In genomic region chr7:101077303-101078086, GRCh38 we compare ENCODE assay signal across 8 cellular contexts. TPM values are rescaled to one million over a fixed set of nuclear protein-coding genes. Genes with fewer than 3 reads are reported as not detected.
DNase-seq lines count a peak whose midpoint lies in the region; ATAC-seq and TF ChIP-seq lines count a peak whose summit lies in the region.

No MANE protein-coding gene starts in this region.

- no peaks in the 10 kb centered on the region for H3K27me3 ChIP-seq in CD4-positive, alpha-beta memory T cell (ENCODE audit: insufficient read depth, low read length)
- H3K27me3 ChIP-seq in Karpas-422 (ENCODE audit: low read length), result no peaks in the 10 kb centered on the region
- H3K27me3 ChIP-seq in esophagus muscularis mucosa, result peaks cover 0 to 3% (median 0%) of the 10 kb centered on the region in 4 donors

- 11% methylated on average over 11 of the region's 13 CpGs for whole genome bisulfite sequencing in esophagus muscularis mucosa

- ATAC-seq in GM21360 (IDR thresholded peaks at IDR 0.05; ENCODE audit: unreplicated experiment), result peak; percentile 75
- ATAC-seq in stimulated activated naive CD8-positive, alpha-beta T cell treated with anti-CD3 and anti-CD28 coated beads, Interleukin-15, amount 100 ng/mL, for 72 hours, result peak; percentile 99

- CTCF ChIA-PET in CD4-positive, alpha-beta memory T cell (lab: Charles Lee; ENCODE audit: partially characterized antibody), result interaction anchor here (0.5 to 3.3 kb wide), 17 partner anchors 8 to 1387 kb away, joined by 3 to 11 read pairs (median 4); partner anchors contain the start of genes SLC12A9, TRIM56 and UFSP1

- no peak overlapping the region for H3K4me2 ChIP-seq in Karpas-422 (ENCODE audit: low read depth, low read length, poor library complexity, severe bottlenecking)

- H3K4me1 Mint-ChIP-seq in CD4-positive, alpha-beta memory T cell, result peaks cover 0 to 5% (median 4%) of the 10 kb centered on the region in 4 donors
- peaks cover 11% of the 10 kb centered on the region for H3K4me1 Mint-ChIP-seq in nephron progenitor cell
- no peaks in the 10 kb centered on the region for H3K4me1 Mint-ChIP-seq in stimulated activated naive CD8-positive, alpha-beta T cell treated with anti-CD3 and anti-CD28 coated beads, Interleukin-15, amount 100 ng/mL, for 72 hours

- no peaks in the 10 kb centered on the region for H3K9me2 ChIP-seq in Karpas-422 (replicated peaks; ENCODE audit: insufficient read depth, low read length)

- no peaks in the 10 kb centered on the region for H3K79me2 ChIP-seq in Karpas-422 (ENCODE audit: low read length)

- intact Hi-C loops in CD4-positive, alpha-beta memory T cell (cut with micrococcal nuclease), result loop anchor here (1.0 to 5.0 kb wide), 2 partner anchors 110 to 180 kb away; partner anchors contain the start of gene MUC12
- intact Hi-C loops in esophagus muscularis mucosa (cut with DNase I), result loop anchor here (5.0 kb wide), 1 partner anchor 180 kb away; the partner anchor contains the start of gene ACHE

- H3K4me3 ChIP-seq in CD4-positive, alpha-beta memory T cell (ENCODE audit: low read length in 2 of 2), result no peak overlapping the region
- no peak overlapping the region for H3K4me3 ChIP-seq in Karpas-422 (ENCODE audit: low read length)
- no peak overlapping the region for H3K4me3 ChIP-seq in esophagus muscularis mucosa

- no peaks in the 10 kb centered on the region for H3K36me3 Mint-ChIP-seq in CD4-positive, alpha-beta memory T cell
- H3K36me3 Mint-ChIP-seq in nephron progenitor cell (ENCODE audit: low read depth), result no peaks in the 10 kb centered on the region

- no peaks in the 10 kb centered on the region for H4K20me1 ChIP-seq in Karpas-422 (ENCODE audit: insufficient read depth, low read depth, low read length)

- H3K9me3 ChIP-seq in CD4-positive, alpha-beta memory T cell (ENCODE audit: control insufficient read depth in 1 of 2, low read length in 2 of 2), result no peaks in the 10 kb centered on the region
- H3K9me3 ChIP-seq in Karpas-422 (ENCODE audit: low read length) (no peaks in the 10 kb centered on the region), esophagus muscularis mucosa (no peaks in the 10 kb centered on the region)

- peaks cover 7% of the 10 kb centered on the region for H3K4me1 ChIP-seq in CD4-positive, alpha-beta memory T cell (ENCODE audit: insufficient read depth, low read length)
- H3K4me1 ChIP-seq in Karpas-422 (ENCODE audit: low read length) (no peaks in the 10 kb centered on the region), esophagus muscularis mucosa (peaks cover 0 to 7% (median 2%) of the 10 kb centered on the region in 4 donors)

- no peak for TF ChIP-seq POLR2A in esophagus muscularis mucosa (IDR thresholded peaks at IDR 0.05; ENCODE audit: low read depth)

- no peaks in the 10 kb centered on the region for H3K36me3 ChIP-seq in CD4-positive, alpha-beta memory T cell (ENCODE audit: insufficient read depth, low read length)
- H3K36me3 ChIP-seq in Karpas-422 (ENCODE audit: insufficient read depth, low read length) (no peaks in the 10 kb centered on the region), esophagus muscularis mucosa (no peaks in the 10 kb centered on the region)

- H3K9me3 Mint-ChIP-seq in CD4-positive, alpha-beta memory T cell, result peaks cover 0 to 1% (median 0%) of the 10 kb centered on the region in 8 donors
- no peaks in the 10 kb centered on the region for H3K9me3 Mint-ChIP-seq in nephron progenitor cell
- H3K9me3 Mint-ChIP-seq in stimulated activated naive CD8-positive, alpha-beta T cell treated with anti-CD3 and anti-CD28 coated beads, Interleukin-15, amount 100 ng/mL, for 72 hours, result no peaks in the 10 kb centered on the region

- peak overlapping the region in 2 of 8 donors; percentile 8 to 41 for H3K4me3 Mint-ChIP-seq in CD4-positive, alpha-beta memory T cell
- no peak overlapping the region for H3K4me3 Mint-ChIP-seq in nephron progenitor cell
- no peak overlapping the region for H3K4me3 Mint-ChIP-seq in stimulated activated naive CD8-positive, alpha-beta T cell treated with anti-CD3 and anti-CD28 coated beads, Interleukin-15, amount 100 ng/mL, for 72 hours

- peaks cover 5 to 9% of the 10 kb centered on the region in 2 donors for H3K27me3 Mint-ChIP-seq in CD4-positive, alpha-beta memory T cell
- H3K27me3 Mint-ChIP-seq in nephron progenitor cell (ENCODE audit: low read depth, poor library complexity), result peaks cover 22% of the 10 kb centered on the region
- H3K27me3 Mint-ChIP-seq in stimulated activated naive CD8-positive, alpha-beta T cell treated with anti-CD3 and anti-CD28 coated beads, Interleukin-15, amount 100 ng/mL, for 72 hours, result peaks cover 13% of the 10 kb centered on the region

- POLR2A ChIA-PET in CD4-positive, alpha-beta memory T cell (lab: Charles Lee; ENCODE audit: partially characterized antibody), result interaction anchor here (0.7 kb wide), 1 partner anchor 188 kb away, joined by 3 read pairs; the partner anchor contains the start of gene UFSP1

- TF ChIP-seq CTCF in esophagus muscularis mucosa (IDR thresholded peaks at IDR 0.05) (peak; percentile 59 to 92 (median 71)), nephron progenitor cell (IDR thresholded peaks at IDR 0.05) (peak; percentile 86)

- H3K9ac ChIP-seq in Karpas-422 (ENCODE audit: low read length), result no peak overlapping the region

- DNase-seq in CD4-positive, alpha-beta memory T cell, result peak; percentile 75 to 81 (median 78)
- peak; percentile 91 for DNase-seq in Karpas-422
- DNase-seq in OCI-M1 (lab: John Stamatoyannopoulos, UW), result peak; percentile 95
- DNase-seq in activated CD8-positive, alpha-beta memory T cell treated with anti-CD3 and anti-CD28 coated beads, Interleukin-2, amount 50 U/mL, for 4 hours, result peak; percentile 85
- DNase-seq in esophagus muscularis mucosa (ENCODE audit: extremely low spot score), result no peak
- peak; percentile 91 for DNase-seq in nephron progenitor cell
- peak; percentile 83 to 84 for DNase-seq in stimulated activated naive CD8-positive, alpha-beta T cell treated with anti-CD3 and anti-CD28 coated beads, Interleukin-15, amount 100 ng/mL, for 72 hours

- no peak overlapping the region for H3K27ac ChIP-seq in CD4-positive, alpha-beta memory T cell (ENCODE audit: low read depth, low read length)
- no peak overlapping the region for H3K27ac ChIP-seq in Karpas-422 (ENCODE audit: low read length)
- no peak overlapping the region for H3K27ac ChIP-seq in esophagus muscularis mucosa (replicated peaks in 1 of 4)

- no peak overlapping the region for H2AFZ ChIP-seq in Karpas-422 (ENCODE audit: low read length)

- H3K27ac Mint-ChIP-seq in CD4-positive, alpha-beta memory T cell, result peak overlapping the region in 1 of 7 donors; percentile 70
- H3K27ac Mint-ChIP-seq in nephron progenitor cell, result no peak overlapping the region
- no peak overlapping the region for H3K27ac Mint-ChIP-seq in stimulated activated naive CD8-positive, alpha-beta T cell treated with anti-CD3 and anti-CD28 coated beads, Interleukin-15, amount 100 ng/mL, for 72 hours

- no peak for TF ChIP-seq EP300 in esophagus muscularis mucosa (IDR thresholded peaks at IDR 0.05)

RNA-seq across cellular contexts. Expression of gene TRIM56, which starts 7.8 kb away (rescaled TPM):
- 10 to 100 TPM; 79.4 to 81.1 TPM for total RNA-seq in CD4-positive, alpha-beta memory T cell
- polyA plus RNA-seq in CD4-positive, alpha-beta memory T cell, result 10 to 100 TPM in 1 of 2 donors, 1 to 10 TPM in 1; 2.8 to 16.3 TPM
- total RNA-seq in Karpas-422 (2014; rRNA removed; shearing (Covaris generic); ENCODE audit: low replicate concordance), result 8.1 and 14.0 TPM in 2 replicates
- 10 to 100 TPM; 16.2 to 25.1 (median 22.9) TPM for total RNA-seq in esophagus muscularis mucosa

RNA-seq across cellular contexts. Expression of gene SERPINE1, which starts 49.4 kb away (rescaled TPM):
- total RNA-seq in CD4-positive, alpha-beta memory T cell, result under 1 TPM; 0.11 to 0.20 TPM
- polyA plus RNA-seq in CD4-positive, alpha-beta memory T cell, result not detected
- total RNA-seq in Karpas-422 (2014; rRNA removed; shearing (Covaris generic); ENCODE audit: low replicate concordance), result not detected in 2 replicates
- total RNA-seq in esophagus muscularis mucosa, result 10 to 100 TPM in 2 of 4 donors, 1 to 10 TPM in 2; 9.4 to 54.2 (median 18.2) TPM

RNA-seq across cellular contexts. Expression of gene MUC17, which starts 57.6 kb away (rescaled TPM):
- total RNA-seq in CD4-positive, alpha-beta memory T cell, result not detected
- polyA plus RNA-seq in CD4-positive, alpha-beta memory T cell, result not detected
- not detected in 2 replicates for total RNA-seq in Karpas-422 (2014; rRNA removed; shearing (Covaris generic); ENCODE audit: low replicate concordance)
- total RNA-seq in esophagus muscularis mucosa, result under 1 TPM in 1 of 4 donors, not detected in 3; 0.06 TPM

Comparison
In these comparisons a context has a peak if more than half of its experiments do, and no peak if none do; other contexts are left out.
1. RNA of gene SERPINE1, which starts 49.4 kb away (total RNA-seq): 9.4 to 54.2 TPM in esophagus muscularis mucosa; 0.11 to 0.20 TPM in CD4-positive, alpha-beta memory T cell and not detected in Karpas-422; every median in the first group is over 4 times any median in the second.